In genomic region chrX:24242649-24243556, GRCh38 we compare ENCODE assay signal across 9 cellular contexts.
DNase-seq lines count a peak whose midpoint lies in the region; ATAC-seq and TF ChIP-seq lines count a peak whose summit lies in the region.
"Had no signal": no experiment of that assay in that cellular context is flagged by ENCODE, and none has a peak within 500 bp of the region (broad histone marks: within the 10 kb centered on the region; RNA-seq: fewer than 3 reads in every experiment).

No MANE protein-coding gene starts in this region.

- ATAC-seq in GM18499 (IDR thresholded peaks at IDR 0.05; ENCODE audit: insufficient read depth, unreplicated experiment), result peak; percentile 80

- no peak overlapping the region for H3K4me3 ChIP-seq in uterus
- H3K4me3 ChIP-seq: upper lobe of left lung had no signal

- H3K36me3 Mint-ChIP-seq in glutamatergic neuron (ENCODE audit: unreplicated experiment), result no peaks in the 10 kb centered on the region

- peak overlapping the region in 1 of 2 donors; percentile 24 for H3K27ac ChIP-seq in uterus
- H3K27ac ChIP-seq: upper lobe of left lung had no signal

- H3K27ac Mint-ChIP-seq in glutamatergic neuron (ENCODE audit: unreplicated experiment), result no peak overlapping the region

- intact Hi-C loops in uterus (cut with DNase I; ENCODE audit: low total_unique reads), result no loop called here

- H3K27me3 ChIP-seq in uterus, result no peaks in the 10 kb centered on the region
- H3K27me3 ChIP-seq: upper lobe of left lung had no signal

- peaks cover 3% of the 10 kb centered on the region for H3K4me1 Mint-ChIP-seq in glutamatergic neuron (ENCODE audit: low read depth, unreplicated experiment)

- H3K4me3 Mint-ChIP-seq in glutamatergic neuron (ENCODE audit: unreplicated experiment), result no peak overlapping the region

- no peaks in the 10 kb centered on the region for H3K4me1 ChIP-seq in uterus
- H3K4me1 ChIP-seq: upper lobe of left lung had no signal

- DNase-seq in HCEC 1CT, result peak; percentile 11
- peak; percentile 24 for DNase-seq in NCI-H446 treated with DMSO at 0.1 percent for 48 hours (lab: John Stamatoyannopoulos, UW)
- DNase-seq in glutamatergic neuron, result peak; percentile 12
- peak; percentile 61 to 63 for DNase-seq in uterus
- no peak for DNase-seq in NCI-H510A treated with DMSO at 0.1 percent for 48 hours (lab: John Stamatoyannopoulos, UW)
- no peak for DNase-seq in DMS53 treated with DMSO at 0.1 percent for 48 hours (lab: John Stamatoyannopoulos, UW; ENCODE audit: unreplicated experiment)
- no peak for DNase-seq in ACHN

- H3K9me3 Mint-ChIP-seq in glutamatergic neuron (ENCODE audit: unreplicated experiment), result peaks cover 2% of the 10 kb centered on the region

- H3K36me3 ChIP-seq in uterus, result no peaks in the 10 kb centered on the region
- H3K36me3 ChIP-seq: upper lobe of left lung had no signal

- in situ Hi-C loops in ACHN (cut with HindIII; ENCODE audit: low pct_ligation_motif_present, low pct_unique_long_range_greater_than_20kb, low sequenced_read_pairs), result no loop called here

- no peak for TF ChIP-seq CTCF in glutamatergic neuron (IDR thresholded peaks at IDR 0.05; ENCODE audit: partially characterized antibody, unreplicated experiment)
- no peak for TF ChIP-seq CTCF in uterus (IDR thresholded peaks at IDR 0.05)

- H3K9me3 ChIP-seq in uterus, result no peaks in the 10 kb centered on the region
- H3K9me3 ChIP-seq: upper lobe of left lung had no signal

- peaks cover 2% of the 10 kb centered on the region for H3K27me3 Mint-ChIP-seq in glutamatergic neuron (ENCODE audit: unreplicated experiment)

- TF ChIP-seq POLR2A in uterus (IDR thresholded peaks at IDR 0.05), result no peak

Comparison
In these comparisons a context has a peak if more than half of its experiments do, and no peak if none do; other contexts are left out.
1. DNase-seq: peak in HCEC 1CT (single experiment), NCI-H446 treated with DMSO at 0.1 percent for 48 hours (single experiment), glutamatergic neuron (single experiment) and uterus (2 of 2); none in NCI-H510A treated with DMSO at 0.1 percent for 48 hours (single experiment), DMS53 treated with DMSO at 0.1 percent for 48 hours (single experiment) and ACHN (single experiment).